In genomic region chr6:3122823-3123182, GRCh38 we compare ENCODE assay signal across 22 cellular contexts.
"Had no signal": no experiment of that assay in that cellular context is flagged by ENCODE, and none has a peak within 500 bp of the region (broad histone marks: within the 10 kb centered on the region; RNA-seq: fewer than 3 reads in every experiment).

No MANE protein-coding gene starts in this region.

- H3K4me3 ChIP-seq: dorsolateral prefrontal cortex, lung, mucosa of descending colon, prostate gland, right atrium auricular region, sigmoid colon, testis, tibial artery, upper lobe of right lung, uterus had no signal

- H3K9me3 ChIP-seq: mucosa of descending colon, prostate gland, right atrium auricular region, sigmoid colon, testis, tibial artery, upper lobe of right lung, uterus had no signal

- H3K36me3 Mint-ChIP-seq: memory B cell; naive B cell; natural killer cell treated with Interleukin-12 subunit alpha and Interleukin-12 subunit beta and Interleukin-15 and Interleukin-18, amount 100 ng/mL, for 72 hours; stimulated activated memory B cell treated with anti-CD40 and anti-IgM and Interleukin-4, amounts not matched to agents 10 μg/mL and 1 μg/mL and 100 μg/mL, for 72 hours had no signal

- H3K27ac Mint-ChIP-seq: memory B cell; mesothelial cell of epicardium; natural killer cell treated with Interleukin-12 subunit alpha and Interleukin-12 subunit beta and Interleukin-15 and Interleukin-18, amount 100 ng/mL, for 72 hours; stimulated activated memory B cell treated with anti-CD40 and anti-IgM and Interleukin-4, amounts not matched to agents 10 μg/mL and 1 μg/mL and 100 μg/mL, for 72 hours had no signal

- H3K4me3 Mint-ChIP-seq: memory B cell; mesothelial cell of epicardium; naive B cell; natural killer cell treated with Interleukin-12 subunit alpha and Interleukin-12 subunit beta and Interleukin-15 and Interleukin-18, amount 100 ng/mL, for 72 hours; stimulated activated memory B cell treated with anti-CD40 and anti-IgM and Interleukin-4, amounts not matched to agents 10 μg/mL and 1 μg/mL and 100 μg/mL, for 72 hours had no signal

- H3K4me1 ChIP-seq: prostate gland, uterus had no signal

- H3K27ac ChIP-seq: dorsolateral prefrontal cortex, prostate gland, right atrium auricular region, sigmoid colon, testis, tibial artery, upper lobe of right lung, uterus had no signal

- H3K36me3 ChIP-seq: prostate gland, right atrium auricular region, tibial artery, upper lobe of right lung, uterus had no signal

- DNase-seq: dorsolateral prefrontal cortex; effector CD4-positive, alpha-beta T cell; left ventricle myocardium superior; mucosa of descending colon; naive B cell; sigmoid colon; stimulated activated CD4-positive, alpha-beta T cell treated with anti-CD3 and anti-CD28 coated beads, Interleukin-4, amount 100 ng/mL, for 4 hours; substantia nigra; testis; tibial artery; upper lobe of right lung; uterus had no signal

- H3K9me3 Mint-ChIP-seq: memory B cell; mesothelial cell of epicardium; naive B cell; natural killer cell treated with Interleukin-12 subunit alpha and Interleukin-12 subunit beta and Interleukin-15 and Interleukin-18, amount 100 ng/mL, for 72 hours; stimulated activated memory B cell treated with anti-CD40 and anti-IgM and Interleukin-4, amounts not matched to agents 10 μg/mL and 1 μg/mL and 100 μg/mL, for 72 hours had no signal

- FAIRE-seq: frontal cortex, keratinocyte had no signal

- H3K27me3 Mint-ChIP-seq: memory B cell; naive B cell; natural killer cell treated with Interleukin-12 subunit alpha and Interleukin-12 subunit beta and Interleukin-15 and Interleukin-18, amount 100 ng/mL, for 72 hours; stimulated activated memory B cell treated with anti-CD40 and anti-IgM and Interleukin-4, amounts not matched to agents 10 μg/mL and 1 μg/mL and 100 μg/mL, for 72 hours had no signal

- ATAC-seq: left ventricle myocardium superior; mucosa of descending colon; natural killer cell treated with Interleukin-12 subunit alpha and Interleukin-12 subunit beta and Interleukin-15 and Interleukin-18, amount 100 ng/mL, for 72 hours; stimulated activated memory B cell treated with anti-CD40 and anti-IgM and Interleukin-4, amounts not matched to agents 10 μg/mL and 1 μg/mL and 100 μg/mL, for 72 hours; stimulated activated naive CD8-positive, alpha-beta T cell treated with anti-CD3 and anti-CD28 coated beads, Interleukin-15, Interleukin-2, amounts not matched to agents 100 U/mL and 50 U/mL, for 24 hours; upper lobe of right lung had no signal

- H3K27me3 ChIP-seq: dorsolateral prefrontal cortex, right atrium auricular region, sigmoid colon, testis, tibial artery, upper lobe of right lung, uterus had no signal
